ENCODE assay signal across 19 cellular contexts in the genomic region with DNA sequence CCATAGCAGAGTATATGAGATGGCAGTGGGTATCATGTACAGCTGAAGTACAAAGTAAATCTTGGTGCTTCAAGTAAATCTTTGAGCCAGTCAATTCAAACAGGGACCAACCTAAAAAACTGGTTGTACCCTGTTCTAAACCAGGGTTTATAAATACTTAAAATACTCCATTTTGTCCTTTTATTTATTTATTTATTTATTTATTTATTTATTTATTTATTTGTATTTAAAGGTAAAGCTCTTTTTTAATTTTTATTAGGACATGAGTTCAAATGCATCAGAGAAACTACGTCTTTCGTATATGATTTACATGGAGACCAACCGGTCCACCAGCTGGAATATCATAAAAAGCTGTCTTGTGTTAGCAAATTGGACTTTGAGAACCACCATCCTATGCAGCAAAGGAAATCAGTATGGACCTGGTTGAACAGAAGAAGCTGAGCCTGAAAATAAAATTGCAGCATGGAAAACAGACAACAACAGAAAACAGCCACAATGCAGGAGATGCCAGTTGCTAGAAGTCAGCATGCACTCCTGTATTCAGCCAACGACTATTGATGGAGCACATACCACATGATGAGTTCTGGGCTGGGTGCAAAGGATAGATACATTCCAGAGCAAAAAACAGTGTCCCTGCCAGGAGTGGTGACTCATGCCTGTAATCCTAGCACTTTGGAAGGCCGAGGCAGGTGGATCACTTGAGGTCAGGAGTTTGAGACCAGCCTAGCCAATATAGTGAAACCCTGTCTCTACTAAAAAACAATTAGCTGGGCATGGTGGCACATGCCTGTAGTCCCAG.
DNase-seq lines count a peak whose midpoint lies in the region; ATAC-seq and TF ChIP-seq lines count a peak whose summit lies in the region.
"Had no signal": no experiment of that assay in that cellular context is flagged by ENCODE, and none has a peak within 500 bp of the region (broad histone marks: within the 10 kb centered on the region; RNA-seq: fewer than 3 reads in every experiment).

No MANE protein-coding gene starts in this region.

- POLR2A ChIA-PET in SK-N-SH (lab: Yijun Ruan, JAX): no interaction called here

- no peaks in the 10 kb centered on the region for H4K20me1 ChIP-seq in SK-N-SH (ENCODE audit: insufficient read depth)

- TF ChIP-seq CTCF in SK-N-SH (IDR thresholded peaks at IDR 0.05) (no peak), foreskin keratinocyte (conservative IDR thresholded peaks at IDR 0.05) (no peak), omental fat pad (IDR thresholded peaks at IDR 0.05) (no peak), WERI-Rb-1 (IDR thresholded peaks at IDR 0.05; ENCODE audit: low read depth, low read length) (no peak), glutamatergic neuron (IDR thresholded peaks at IDR 0.05; ENCODE audit: partially characterized antibody, unreplicated experiment) (no peak), osteocyte (IDR thresholded peaks at IDR 0.05) (no peak)

- H3K27me3 ChIP-seq in SK-N-SH (ENCODE audit: insufficient read depth): no peaks in the 10 kb centered on the region
- H3K27me3 ChIP-seq in foreskin keratinocyte: no peaks in the 10 kb centered on the region
- peaks cover 5% of the 10 kb centered on the region for H3K27me3 ChIP-seq in WERI-Rb-1 (ENCODE audit: insufficient read depth, low read depth, severe bottlenecking)
- H3K27me3 ChIP-seq: spleen, thyroid gland had no signal

- no peak for TF ChIP-seq RAD21 in SK-N-SH (IDR thresholded peaks at IDR 0.05; ENCODE audit: low read length)

- DNase-seq in GM04504 (ENCODE audit: low read depth) (peak; percentile 35), SK-N-SH (no peak), foreskin keratinocyte (peak; percentile 3 to 28), omental fat pad (ENCODE audit: low spot score) (no peak), WERI-Rb-1 (no peak), glutamatergic neuron (no peak), NK-92 (lab: John Stamatoyannopoulos, UW; ENCODE audit: unreplicated experiment) (no peak), osteocyte (ENCODE audit: extremely low spot score, unreplicated experiment) (no peak)
- DNase-seq: activated CD8-positive, alpha-beta T cell treated with anti-CD3 and anti-CD28 coated beads, Interleukin-2, amount 10 ng/mL, durations not matched to agents 7 days and 5 days; activated naive CD4-positive, alpha-beta T cell; cerebellar nuclear complex; esophagus squamous epithelium; kidney; NCI-H2227 treated with DMSO at 0.1 percent for 48 hours; spleen; T1000; thyroid gland had no signal

- no peak for TF ChIP-seq EP300 in SK-N-SH (IDR thresholded peaks at IDR 0.05; ENCODE audit: borderline replicate concordance in 1 of 2, low read depth in 1 of 2, low read length in 1 of 2)

- H3K36me3 ChIP-seq in SK-N-SH (replicated peaks in 1 of 2; ENCODE audit: control insufficient read depth in 1 of 2, insufficient read depth in 2 of 2, low read length in 1 of 2) (no peaks in the 10 kb centered on the region), WERI-Rb-1 (no peaks in the 10 kb centered on the region)
- H3K36me3 ChIP-seq: esophagus squamous epithelium, spleen, thyroid gland had no signal

- H3K4me3 ChIP-seq in SK-N-SH (ENCODE audit: low read depth in 2 of 2, low read length in 1 of 2): no peak overlapping the region
- H3K4me3 ChIP-seq in WERI-Rb-1 (ENCODE audit: low read depth, low read length): no peak overlapping the region
- H3K4me3 ChIP-seq: esophagus squamous epithelium, spleen, thyroid gland had no signal

- ATAC-seq in foreskin keratinocyte: peak; percentile 34
- ATAC-seq in omental fat pad (ENCODE audit: low FRiP score): peak; percentile 64
- ATAC-seq: activated CD8-positive, alpha-beta T cell treated with anti-CD3 and anti-CD28 coated beads, Interleukin-2, amount 10 ng/mL, durations not matched to agents 7 days and 5 days; Panc1 had no signal

- H3K9me2 ChIP-seq in SK-N-SH: no peaks in the 10 kb centered on the region

- 67% methylated on average over 5 of the region's 5 CpGs for WGBS in SK-N-SH (ENCODE audit: low lambda C conversion rate)

- H3K4me2 ChIP-seq in SK-N-SH: no peak overlapping the region

- H3K27me3 Mint-ChIP-seq in glutamatergic neuron (ENCODE audit: unreplicated experiment) (peaks cover 3% of the 10 kb centered on the region), osteocyte (ENCODE audit: unreplicated experiment) (no peaks in the 10 kb centered on the region)

- H3K9ac ChIP-seq in SK-N-SH: no peak overlapping the region

- H3K9me3 Mint-ChIP-seq in glutamatergic neuron (ENCODE audit: unreplicated experiment) (peaks cover 3% of the 10 kb centered on the region), osteocyte (ENCODE audit: unreplicated experiment) (no peaks in the 10 kb centered on the region)
- H3K9me3 Mint-ChIP-seq: nephron had no signal

- CTCF ChIA-PET in SK-N-SH (lab: Yijun Ruan, JAX): interaction anchor here (0.8 to 4.8 kb wide), 16 partner anchors 8 to 198 kb away, joined by 3 to 29 read pairs (median 4); no protein-coding TSS in a partner anchor

- H3F3A ChIP-seq in SK-N-SH (replicated peaks; ENCODE audit: insufficient read depth): no peaks in the 10 kb centered on the region

- H3K9me3 ChIP-seq in SK-N-SH (no peaks in the 10 kb centered on the region), WERI-Rb-1 (ENCODE audit: severe bottlenecking) (no peaks in the 10 kb centered on the region)
- H3K9me3 ChIP-seq: esophagus squamous epithelium, spleen, thyroid gland had no signal

- no peaks in the 10 kb centered on the region for H3K79me2 ChIP-seq in SK-N-SH (ENCODE audit: insufficient read depth)

- H2AFZ ChIP-seq in SK-N-SH (ENCODE audit: low read depth): no peak overlapping the region

- H3K4me1 ChIP-seq in SK-N-SH (ENCODE audit: control insufficient read depth in 1 of 2, insufficient read depth in 2 of 2, low read depth in 1 of 2, low read length in 1 of 2): no peaks in the 10 kb centered on the region
- no peaks in the 10 kb centered on the region for H3K4me1 ChIP-seq in foreskin keratinocyte
- H3K4me1 ChIP-seq: esophagus squamous epithelium, thyroid gland had no signal

- H3K4me1 Mint-ChIP-seq in glutamatergic neuron (ENCODE audit: low read depth, unreplicated experiment) (no peaks in the 10 kb centered on the region), osteocyte (ENCODE audit: unreplicated experiment) (peaks cover 5% of the 10 kb centered on the region)

- H3K27ac ChIP-seq in SK-N-SH (ENCODE audit: low read depth in 2 of 2, low read length in 1 of 2) (no peak overlapping the region), foreskin keratinocyte (no peak overlapping the region), WERI-Rb-1 (no peak overlapping the region)
- H3K27ac ChIP-seq: esophagus squamous epithelium, spleen, thyroid gland had no signal

- H3K27ac Mint-ChIP-seq in glutamatergic neuron (ENCODE audit: unreplicated experiment) (no peak overlapping the region), osteocyte (ENCODE audit: unreplicated experiment) (no peak overlapping the region)
- H3K27ac Mint-ChIP-seq: activated CD8-positive, alpha-beta T cell treated with anti-CD3 and anti-CD28 coated beads, Interleukin-2, amount 10 ng/mL, durations not matched to agents 7 days and 5 days; nephron had no signal

- H3K4me3 Mint-ChIP-seq in glutamatergic neuron (ENCODE audit: unreplicated experiment) (no peak overlapping the region), osteocyte (ENCODE audit: unreplicated experiment) (no peak overlapping the region)
- H3K4me3 Mint-ChIP-seq: activated CD8-positive, alpha-beta T cell treated with anti-CD3 and anti-CD28 coated beads, Interleukin-2, amount 10 ng/mL, durations not matched to agents 7 days and 5 days; nephron had no signal

- H3K36me3 Mint-ChIP-seq in glutamatergic neuron (ENCODE audit: unreplicated experiment): no peaks in the 10 kb centered on the region
- H3K36me3 Mint-ChIP-seq in osteocyte (ENCODE audit: unreplicated experiment): peaks cover 3% of the 10 kb centered on the region

TF ChIP-seq in SK-N-SH, 30 proteins besides CTCF, POLR2A, EP300 and RAD21 (continues in another document):
- TF ChIP-seq JUND (IDR thresholded peaks at IDR 0.05) (peak; percentile 67), SIN3A (IDR thresholded peaks at IDR 0.05; ENCODE audit: borderline replicate concordance, low read depth, low read length) (no peak), TCF12 (IDR thresholded peaks at IDR 0.05) (peak; percentile 62), MEF2A (IDR thresholded peaks at IDR 0.05; ENCODE audit: borderline replicate concordance, low read depth) (no peak), MXI1 (IDR thresholded peaks at IDR 0.05; ENCODE audit: low read depth, low read length) (no peak), TEAD4 (IDR thresholded peaks at IDR 0.05; ENCODE audit: borderline replicate concordance, insufficient read depth) (0 out of 2 replicates have a peak, but pooled peaks have one; percentile 47), FOXJ3 (CRISPR knock-in tag; IDR thresholded peaks at IDR 0.05) (no peak)
- TF ChIP-seq, protein P1, sequence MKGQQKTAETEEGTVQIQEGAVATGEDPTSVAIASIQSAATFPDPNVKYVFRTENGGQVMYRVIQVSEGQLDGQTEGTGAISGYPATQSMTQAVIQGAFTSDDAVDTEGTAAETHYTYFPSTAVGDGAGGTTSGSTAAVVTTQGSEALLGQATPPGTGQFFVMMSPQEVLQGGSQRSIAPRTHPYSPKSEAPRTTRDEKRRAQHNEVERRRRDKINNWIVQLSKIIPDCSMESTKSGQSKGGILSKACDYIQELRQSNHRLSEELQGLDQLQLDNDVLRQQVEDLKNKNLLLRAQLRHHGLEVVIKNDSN (IDR thresholded peaks at IDR 0.05; ENCODE audit: borderline replicate concordance, low read depth): peak; percentile 37; the same call in 1 of the 2 replicates
- TF ChIP-seq, protein P2, sequence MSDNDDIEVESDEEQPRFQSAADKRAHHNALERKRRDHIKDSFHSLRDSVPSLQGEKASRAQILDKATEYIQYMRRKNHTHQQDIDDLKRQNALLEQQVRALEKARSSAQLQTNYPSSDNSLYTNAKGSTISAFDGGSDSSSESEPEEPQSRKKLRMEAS (IDR thresholded peaks at IDR 0.05; ENCODE audit: low read depth): peak; percentile 35; the same call in 1 of the 2 replicates

Comparison
In these comparisons a context has a peak if more than half of its experiments do, and no peak if none do; other contexts are left out.
1. DNase-seq: peak in GM04504 (single experiment) and foreskin keratinocyte (2 of 2); none in SK-N-SH (single experiment), omental fat pad (single experiment), WERI-Rb-1 (single experiment), glutamatergic neuron (single experiment), NK-92 (single experiment) and osteocyte (single experiment).